3 cellular contexts compared by ENCODE assay signal in the genomic region with DNA sequence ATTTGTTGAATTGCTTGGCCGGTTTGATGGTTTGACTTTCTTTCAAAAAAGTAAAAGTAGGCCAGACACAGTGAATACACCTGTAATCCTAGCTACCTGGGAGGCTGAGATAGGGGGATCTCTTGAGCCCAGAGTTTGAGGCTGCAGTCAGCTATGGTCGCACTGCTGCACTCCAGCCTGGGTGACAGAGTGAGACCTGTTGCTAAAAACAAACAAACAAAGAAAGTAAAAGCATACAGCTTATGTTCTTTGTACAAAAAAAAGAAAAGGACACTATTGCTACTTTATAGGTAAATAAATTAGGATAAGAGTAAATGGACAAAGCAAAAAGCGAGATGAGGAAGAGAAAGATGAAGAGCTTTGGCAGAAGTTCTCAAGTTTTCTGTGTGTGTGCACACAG.
"Had no signal": no experiment of that assay in that cellular context is flagged by ENCODE, and none has a peak within 500 bp of the region (broad histone marks: within the 10 kb centered on the region; RNA-seq: fewer than 3 reads in every experiment).

No MANE protein-coding gene starts in this region.

- H3K4me3 ChIP-seq: GM12878 had no signal

- DNase-seq: GDM1, GF-D8 had no signal
